29 cellular contexts compared by ENCODE assay signal in genomic region chr1:32887623-32888022, GRCh38. TPM values are rescaled to one million over a fixed set of nuclear protein-coding genes. Genes with fewer than 3 reads are reported as not detected.
"Had no signal": no experiment of that assay in that cellular context is flagged by ENCODE, and none has a peak within 500 bp of the region (broad histone marks: within the 10 kb centered on the region; RNA-seq: fewer than 3 reads in every experiment).

No MANE protein-coding gene starts in this region.

- H3K36me3 ChIP-seq: esophagus squamous epithelium, pancreas, sigmoid colon, thyroid gland had no signal

- FAIRE-seq: pancreas, small intestine had no signal

- H3K4me1 ChIP-seq: psoas muscle had no signal

- H3K27ac ChIP-seq: body of pancreas, epithelial cell of prostate, esophagus squamous epithelium, pancreas, psoas muscle, sigmoid colon, thyroid gland had no signal

- DNase-seq: activated CD4-positive, alpha-beta T cell treated with anti-CD3 and anti-CD28 coated beads for 1 hour; activated CD4-positive, alpha-beta T cell treated with anti-CD3 and anti-CD28 coated beads, Interleukin-2, amount 10 ng/mL, durations not matched to agents 7 days and 5 days; activated CD8-positive, alpha-beta T cell treated with anti-CD3 and anti-CD28 coated beads for 36 hours; activated T-cell treated with anti-CD3 and anti-CD28 coated beads, Interleukin-2, amount 50 U/mL, for 4 hours; body of pancreas; effector CD4-positive, alpha-beta T cell; esophagus squamous epithelium; foreskin melanocyte; islet precursor cell; left ventricle myocardium superior; mammary epithelial cell; naive B cell; nephron progenitor cell; psoas muscle; sigmoid colon; small intestine; stimulated activated CD4-positive, alpha-beta T cell treated with anti-CD3 and anti-CD28 coated beads, Interleukin-4, amount 100 ng/mL, for 24 hours; stimulated activated naive CD8-positive, alpha-beta T cell treated with anti-CD3 and anti-CD28 coated beads, Interleukin-15, amount 100 ng/mL, for 72 hours; T-helper 2 cell; thyroid gland had no signal

- H3K36me3 Mint-ChIP-seq: activated naive CD8-positive, alpha-beta T cell; mesothelial cell of epicardium; stimulated activated effector memory CD8-positive, alpha-beta T cell treated with anti-CD3 and anti-CD28 coated beads, Interleukin-12 subunit alpha, Interleukin-12 subunit beta, amount 100 ng/mL, for 72 hours; WTC11 had no signal

- H3K9me3 ChIP-seq: body of pancreas, esophagus squamous epithelium, pancreas, psoas muscle, sigmoid colon, thyroid gland had no signal

- H3K27ac Mint-ChIP-seq: activated CD4-positive, alpha-beta T cell treated with anti-CD3 and anti-CD28 coated beads, Interleukin-2, amount 10 ng/mL, durations not matched to agents 7 days and 5 days; activated CD8-positive, alpha-beta T cell treated with anti-CD3 and anti-CD28 coated beads for 36 hours; activated naive CD8-positive, alpha-beta T cell; activated T-helper 17 cell treated with anti-CD3 and anti-CD28 coated beads, Interleukin-2, amount 50 U/mL, for 72 hours; mesothelial cell of epicardium; naive B cell; nephron progenitor cell; stimulated activated effector memory CD8-positive, alpha-beta T cell treated with anti-CD3 and anti-CD28 coated beads, Interleukin-12 subunit alpha, Interleukin-12 subunit beta, amount 100 ng/mL, for 72 hours; stimulated activated naive CD8-positive, alpha-beta T cell treated with anti-CD3 and anti-CD28 coated beads, Interleukin-15, amount 100 ng/mL, for 72 hours; WTC11 had no signal

- H3K4me3 Mint-ChIP-seq: activated CD4-positive, alpha-beta T cell treated with anti-CD3 and anti-CD28 coated beads, Interleukin-2, amount 10 ng/mL, durations not matched to agents 7 days and 5 days; activated CD8-positive, alpha-beta T cell treated with anti-CD3 and anti-CD28 coated beads for 36 hours; activated naive CD8-positive, alpha-beta T cell; activated T-cell treated with anti-CD3 and anti-CD28 coated beads, Interleukin-2, amount 50 U/mL, for 4 hours; activated T-helper 17 cell treated with anti-CD3 and anti-CD28 coated beads, Interleukin-2, amount 50 U/mL, for 72 hours; mesothelial cell of epicardium; nephron progenitor cell; stimulated activated effector memory CD8-positive, alpha-beta T cell treated with anti-CD3 and anti-CD28 coated beads, Interleukin-12 subunit alpha, Interleukin-12 subunit beta, amount 100 ng/mL, for 72 hours; stimulated activated naive CD8-positive, alpha-beta T cell treated with anti-CD3 and anti-CD28 coated beads, Interleukin-15, amount 100 ng/mL, for 72 hours; WTC11 had no signal

- H3K4me3 ChIP-seq: body of pancreas, esophagus squamous epithelium, pancreas, psoas muscle, sigmoid colon, thyroid gland had no signal

- H3K9me3 Mint-ChIP-seq: activated CD4-positive, alpha-beta T cell treated with anti-CD3 and anti-CD28 coated beads, Interleukin-2, amount 10 ng/mL, durations not matched to agents 7 days and 5 days; activated CD8-positive, alpha-beta T cell treated with anti-CD3 and anti-CD28 coated beads for 36 hours; activated T-cell treated with anti-CD3 and anti-CD28 coated beads, Interleukin-2, amount 50 U/mL, for 4 hours; activated T-helper 17 cell treated with anti-CD3 and anti-CD28 coated beads, Interleukin-2, amount 50 U/mL, for 72 hours; mesothelial cell of epicardium; stimulated activated effector memory CD8-positive, alpha-beta T cell treated with anti-CD3 and anti-CD28 coated beads, Interleukin-12 subunit alpha, Interleukin-12 subunit beta, amount 100 ng/mL, for 72 hours; stimulated activated naive CD8-positive, alpha-beta T cell treated with anti-CD3 and anti-CD28 coated beads, Interleukin-15, amount 100 ng/mL, for 72 hours had no signal

- ATAC-seq: activated CD8-positive, alpha-beta T cell treated with anti-CD3 and anti-CD28 coated beads for 36 hours; activated T-cell treated with anti-CD3 and anti-CD28 coated beads, Interleukin-2, amount 50 U/mL, for 4 hours; activated T-helper 17 cell treated with anti-CD3 and anti-CD28 coated beads, Interleukin-2, amount 50 U/mL, for 72 hours; body of pancreas; left ventricle myocardium superior; pancreas; psoas muscle; stimulated activated effector memory CD8-positive, alpha-beta T cell treated with anti-CD3 and anti-CD28 coated beads, Interleukin-12 subunit alpha, Interleukin-12 subunit beta, amount 100 ng/mL, for 72 hours; stimulated activated naive CD8-positive, alpha-beta T cell treated with anti-CD3 and anti-CD28 coated beads, Interleukin-15, amount 100 ng/mL, for 72 hours; WTC11 had no signal

RNA-seq across cellular contexts. Expression of gene HPCA, which starts 1.3 kb away (rescaled TPM):
- total RNA-seq: activated CD4-positive, alpha-beta T cell treated with anti-CD3 and anti-CD28 coated beads, Interleukin-2, amount 10 ng/mL, durations not matched to agents 7 days and 5 days; activated T-cell treated with anti-CD3 and anti-CD28 coated beads, Interleukin-2, amount 50 U/mL, for 4 hours; body of pancreas; cardiac septum; esophagus squamous epithelium; glomerular endothelial cell; left ventricle myocardium superior; mammary epithelial cell; psoas muscle; sigmoid colon; thyroid gland had no signal
- polyA plus RNA-seq: mammary epithelial cell had no signal

RNA-seq across cellular contexts. Expression of gene TMEM54, which starts 13.6 kb away (rescaled TPM):
- total RNA-seq: activated CD4-positive, alpha-beta T cell treated with anti-CD3 and anti-CD28 coated beads, Interleukin-2, amount 10 ng/mL, durations not matched to agents 7 days and 5 days had no signal

RNA-seq across cellular contexts. Expression of gene FNDC5, which starts 16.9 kb away (rescaled TPM):
- total RNA-seq: activated CD4-positive, alpha-beta T cell treated with anti-CD3 and anti-CD28 coated beads, Interleukin-2, amount 10 ng/mL, durations not matched to agents 7 days and 5 days; activated CD8-positive, alpha-beta T cell treated with anti-CD3 and anti-CD28 coated beads for 36 hours; activated T-cell treated with anti-CD3 and anti-CD28 coated beads, Interleukin-2, amount 50 U/mL, for 4 hours; activated T-helper 17 cell treated with anti-CD3 and anti-CD28 coated beads, Interleukin-2, amount 50 U/mL, for 72 hours; body of pancreas; mammary epithelial cell had no signal
- polyA plus RNA-seq: mammary epithelial cell had no signal
